In genomic region chr9:126705311-126705766, GRCh38 we compare ENCODE assay signal across 8 cellular contexts.
A peak's percentile ranks its signal among the peaks of the same experiment; 100 is the strongest.
DNase-seq lines count a peak whose midpoint lies in the region; ATAC-seq and TF ChIP-seq lines count a peak whose summit lies in the region.

No MANE protein-coding gene starts in this region.

- 0 to 7% methylated on average over 3 of the region's 30 CpGs for WGBS in gastroesophageal sphincter (ENCODE audit: low coverage in 1 of 2), 2 donors

- no peak overlapping the region for H3K27ac ChIP-seq in SJSA1
- no peak overlapping the region for H3K27ac ChIP-seq in gastroesophageal sphincter
- no peak overlapping the region for H3K27ac ChIP-seq in parathyroid adenoma
- H3K27ac ChIP-seq in tibial artery, result no peak overlapping the region

- intact Hi-C loops in tibial artery (cut with DNase I; ENCODE audit: low total_unique reads), result loop anchor here (5.0 kb wide), 1 partner anchor 77 kb away; no protein-coding TSS in a partner anchor

- H3K79me2 ChIP-seq in parathyroid adenoma, result no peaks in the 10 kb centered on the region

- H3K9me3 ChIP-seq in SJSA1 (replicated peaks) (no peaks in the 10 kb centered on the region), gastroesophageal sphincter (no peaks in the 10 kb centered on the region), parathyroid adenoma (ENCODE audit: control insufficient read depth, low read length) (no peaks in the 10 kb centered on the region), tibial artery (no peaks in the 10 kb centered on the region)

- DNase-seq in GM10266 (ENCODE audit: extremely low spot score), result peak; percentile 89
- peak; percentile 67 to 77 for DNase-seq in Kasumi-1 (lab: John Stamatoyannopoulos, UW)
- DNase-seq in SJSA1 (ENCODE audit: low read depth in 1 of 2, low spot score in 2 of 2), result peak; percentile 34 to 66
- peak; percentile 79 for DNase-seq in activated gamma-delta T cell treated with anti-CD3 and anti-CD28 coated beads, Interleukin-2, amount 50 U/mL, for 16 hours (ENCODE audit: low read depth)
- DNase-seq in tibial artery, result peak; percentile 76 to 81

- no peak for TF ChIP-seq POLR2A in gastroesophageal sphincter (IDR thresholded peaks at IDR 0.05)

- H3K36me3 ChIP-seq in SJSA1 (no peaks in the 10 kb centered on the region), gastroesophageal sphincter (no peaks in the 10 kb centered on the region), parathyroid adenoma (ENCODE audit: control insufficient read depth, insufficient read depth, low read length) (no peaks in the 10 kb centered on the region), tibial artery (no peaks in the 10 kb centered on the region)

- TF ChIP-seq CTCF in GM10266 (IDR thresholded peaks at IDR 0.05; ENCODE audit: control insufficient read depth, insufficient read depth, low read depth, missing control alignments) (peak; percentile 91), gastroesophageal sphincter (IDR thresholded peaks at IDR 0.05) (peak in 3 of 4 experiments; percentile 87 to 96 (median 92)), parathyroid adenoma (IDR thresholded peaks at IDR 0.05) (peak; percentile 81), tibial artery (IDR thresholded peaks at IDR 0.05) (peak; percentile 79 to 86)

- ATAC-seq in gastroesophageal sphincter, result peak; percentile 74
- ATAC-seq in HG03565 (IDR thresholded peaks at IDR 0.05; ENCODE audit: unreplicated experiment), result no peak

- peak overlapping the region; percentile 66 for H2AFZ ChIP-seq in parathyroid adenoma

- no peak overlapping the region for H3K9ac ChIP-seq in parathyroid adenoma

- H3K27me3 ChIP-seq in SJSA1 (replicated peaks) (peaks cover 18% of the 10 kb centered on the region), gastroesophageal sphincter (peaks cover 67% of the 10 kb centered on the region), parathyroid adenoma (ENCODE audit: control insufficient read depth, insufficient read depth, low read length) (no peaks in the 10 kb centered on the region), tibial artery (peaks cover 0 to 71% of the 10 kb centered on the region in 2 donors)

- peak overlapping the region; percentile 25 for H3K4me2 ChIP-seq in parathyroid adenoma (ENCODE audit: low read length)

- no peak overlapping the region for H3K4me3 ChIP-seq in SJSA1
- peak overlapping the region in 1 of 2 donors; percentile 35 for H3K4me3 ChIP-seq in gastroesophageal sphincter
- no peak overlapping the region for H3K4me3 ChIP-seq in parathyroid adenoma (ENCODE audit: low read depth, low read length)
- H3K4me3 ChIP-seq in tibial artery, result peak overlapping the region in 1 of 2 donors; percentile 26

- TF ChIP-seq EP300 in gastroesophageal sphincter (IDR thresholded peaks at IDR 0.05), result no peak

- 0 out of 2 replicates have a peak, but pooled peaks cover 5% of the 10 kb centered on the region for H3K4me1 ChIP-seq in SJSA1 (replicated peaks)
- H3K4me1 ChIP-seq in gastroesophageal sphincter, result peaks cover 0 to 22% (median 13%) of the 10 kb centered on the region in 3 donors
- peaks cover 10% of the 10 kb centered on the region for H3K4me1 ChIP-seq in parathyroid adenoma
- peaks cover 0 to 18% (median 11%) of the 10 kb centered on the region in 4 donors for H3K4me1 ChIP-seq in tibial artery
